ENCODE assay signal across 8 cellular contexts in genomic region chr7:24572421-24573007, GRCh38. TPM values are rescaled to one million over a fixed set of nuclear protein-coding genes. Genes with fewer than 3 reads are reported as not detected.
DNase-seq lines count a peak whose midpoint lies in the region; ATAC-seq and TF ChIP-seq lines count a peak whose summit lies in the region.

No MANE protein-coding gene starts in this region.

- H3K9ac ChIP-seq in Karpas-422 (ENCODE audit: low read length) = peak overlapping the region; percentile 74

- TF ChIP-seq POLR2A in stomach (IDR thresholded peaks at IDR 0.05) = no peak

- TF ChIP-seq CTCF in lower lobe of right lung (IDR thresholded peaks at IDR 0.05) (no peak), stomach (IDR thresholded peaks at IDR 0.05) (no peak)

- H3K79me2 ChIP-seq in Karpas-422 (ENCODE audit: low read length) = 0 out of 2 replicates have a peak, but pooled peaks cover 11% of the 10 kb centered on the region

- TF ChIP-seq EP300 in stomach (IDR thresholded peaks at IDR 0.05) = no peak

- peak overlapping the region; percentile 90 for H2AFZ ChIP-seq in Karpas-422 (ENCODE audit: low read length)

- no peaks in the 10 kb centered on the region for H3K9me2 ChIP-seq in Karpas-422 (replicated peaks; ENCODE audit: insufficient read depth, low read length)

- H3K4me2 ChIP-seq in Karpas-422 (ENCODE audit: low read depth, low read length, poor library complexity, severe bottlenecking) = peak overlapping the region; percentile 84

- H4K20me1 ChIP-seq in Karpas-422 (ENCODE audit: insufficient read depth, low read depth, low read length) = peaks cover 14% of the 10 kb centered on the region

- in situ Hi-C loops in G401 (cut with HindIII; ENCODE audit: low sequenced_read_pairs) = no loop called here

- intact Hi-C loops in lower lobe of right lung (cut with DNase I) (no loop called here), stomach (cut with DNase I; ENCODE audit: low total_unique reads) (no loop called here)

- ATAC-seq in lower lobe of right lung = peak; percentile 27 to 53

- no peak overlapping the region for H3K27ac ChIP-seq in Karpas-422 (ENCODE audit: low read length)
- peak overlapping the region; percentile 55 for H3K27ac ChIP-seq in lower lobe of right lung
- peak overlapping the region; percentile 69 to 86 (median 83) for H3K27ac ChIP-seq in stomach

- H3K4me3 ChIP-seq in Karpas-422 (ENCODE audit: low read length) (peak overlapping the region; percentile 79), lower lobe of right lung (peak overlapping the region; percentile 76), stomach (peak overlapping the region; percentile 76 to 90 (median 82))

- H3K4me1 ChIP-seq in Karpas-422 (ENCODE audit: low read length) (peaks cover 38% of the 10 kb centered on the region), lower lobe of right lung (peaks cover 15% of the 10 kb centered on the region), stomach (peaks cover 4 to 21% (median 17%) of the 10 kb centered on the region in 4 donors)

- no peaks in the 10 kb centered on the region for H3K9me3 ChIP-seq in Karpas-422 (ENCODE audit: low read length)
- no peaks in the 10 kb centered on the region for H3K9me3 ChIP-seq in lower lobe of right lung
- no peaks in the 10 kb centered on the region for H3K9me3 ChIP-seq in stomach

- no peaks in the 10 kb centered on the region for H3K27me3 ChIP-seq in Karpas-422 (ENCODE audit: low read length)
- peaks cover 4% of the 10 kb centered on the region for H3K27me3 ChIP-seq in lower lobe of right lung (ENCODE audit: low read depth)
- peaks cover 0 to 52% (median 8%) of the 10 kb centered on the region in 3 donors for H3K27me3 ChIP-seq in stomach

- H3K36me3 ChIP-seq in Karpas-422 (ENCODE audit: insufficient read depth, low read length) = no peaks in the 10 kb centered on the region
- H3K36me3 ChIP-seq in lower lobe of right lung = no peaks in the 10 kb centered on the region
- H3K36me3 ChIP-seq in stomach = no peaks in the 10 kb centered on the region

- WGBS in stomach, 5 donors = 1 to 3% (median 1%) methylated on average over 14 to 15 of the region's 15 CpGs

- DNase-seq in G401 (ENCODE audit: low spot score) (peak; percentile 24), Karpas-422 (peak; percentile 45), ecto neural progenitor cell (ENCODE audit: low spot score) (peak; percentile 61), lower lobe of right lung (no peak), stomach (no peak), NCI-H2227 (lab: John Stamatoyannopoulos, UW; ENCODE audit: unreplicated experiment) (no peak)
- peak; percentile 30 for DNase-seq in activated CD4-positive, alpha-beta T cell treated with anti-CD3 and anti-CD28 coated beads for 48 hours
- DNase-seq in NK-92 treated with Interleukin-12 subunit alpha and Interleukin-12 subunit beta, amount 100 ng/mL, for 24 hours (lab: John Stamatoyannopoulos, UW) = no peak

RNA-seq across cellular contexts. Expression of gene PALS2, which starts 0.7 kb away (rescaled TPM):
- total RNA-seq in G401 (2014; rRNA removed; shearing (Covaris generic)) = 9.6 and 15.5 TPM in 2 replicates
- total RNA-seq in Karpas-422 (2014; rRNA removed; shearing (Covaris generic); ENCODE audit: low replicate concordance) = 6.3 and 6.9 TPM in 2 replicates
- 9.8 TPM for total RNA-seq in lower lobe of right lung
- 10 to 100 TPM in 2 of 5 donors, 1 to 10 TPM in 2, under 1 TPM in 1; 0.58 to 27.0 (median 8.9) TPM for total RNA-seq in stomach
- polyA plus RNA-seq in stomach = 1 to 10 TPM; 1.3 to 3.5 (median 3.2) TPM

Comparison
In these comparisons a context has a peak if more than half of its experiments do, and no peak if none do; other contexts are left out.
1. DNase-seq: peak in G401 (single experiment), Karpas-422 (single experiment), activated CD4-positive, alpha-beta T cell treated with anti-CD3 and anti-CD28 coated beads for 48 hours (single experiment) and ecto neural progenitor cell (single experiment); none in lower lobe of right lung (single experiment), stomach (single experiment), NK-92 treated with Interleukin-12 subunit alpha and Interleukin-12 subunit beta, amount 100 ng/mL, for 24 hours (single experiment) and NCI-H2227 (single experiment).
2. Peak in every context shown above with its lines, with median percentiles within 50 percentile points of each other: H3K4me3 ChIP-seq.